ENCODE assay signal across 15 cellular contexts in the genomic region with DNA sequence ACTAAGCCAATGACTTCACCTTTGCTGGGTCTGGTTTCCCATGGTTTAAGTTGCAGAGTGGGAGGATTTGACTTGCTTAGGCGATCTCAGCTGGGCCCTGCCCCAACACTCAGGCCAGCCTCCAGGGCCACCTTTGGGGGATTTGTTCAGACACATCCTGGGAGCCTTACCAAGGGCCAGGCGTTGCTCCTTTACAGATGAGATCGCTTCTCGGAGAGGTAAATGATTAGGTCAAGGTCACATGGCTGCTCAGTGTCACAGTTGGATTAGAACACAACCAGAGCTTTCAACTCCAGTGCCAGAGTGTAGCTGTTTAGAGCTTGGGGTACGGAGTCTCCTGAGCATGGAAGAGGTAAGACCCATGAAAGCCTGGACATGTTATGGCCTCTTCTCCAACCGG. TPM values are rescaled to one million over a fixed set of nuclear protein-coding genes. Genes with fewer than 3 reads are reported as not detected.
A peak's percentile ranks its signal among the peaks of the same experiment; 100 is the strongest.
DNase-seq lines count a peak whose midpoint lies in the region; ATAC-seq, FAIRE-seq and TF ChIP-seq lines count a peak whose summit lies in the region.
"Had no signal": no experiment of that assay in that cellular context is flagged by ENCODE, and none has a peak within 500 bp of the region (broad histone marks: within the 10 kb centered on the region; RNA-seq: fewer than 3 reads in every experiment).

No MANE protein-coding gene starts in this region.

- no TSS peak for BruUV-seq in HepG2 (replicated peaks; lab: Mats Ljungman, UMichigan)

- peak in 1 of 2 experiments; percentile 14; a peak in 1 of 4 replicates for TF ChIP-seq POLR2A in HepG2 (IDR thresholded peaks at IDR 0.05; ENCODE audit: insufficient read depth in 1 of 2, low read depth in 2 of 2, low read length in 2 of 2)
- no peak for TF ChIP-seq POLR2A in right lobe of liver (IDR thresholded peaks at IDR 0.05)
- TF ChIP-seq POLR2A in uterus (IDR thresholded peaks at IDR 0.05): no peak

- H3K4me3 ChIP-seq in HepG2 (replicated peaks in 1 of 3; ENCODE audit: insufficient read depth in 1 of 3, low read depth in 2 of 3, low read length in 3 of 3) (no peak overlapping the region), right lobe of liver (no peak overlapping the region), trophoblast cell (ENCODE audit: low read depth, low read length) (peak overlapping the region; percentile 28), uterus (no peak overlapping the region)
- H3K4me3 ChIP-seq: BLaER1 treated with 17β-estradiol and CSF1 and Interleukin-3, amounts not matched to agents 10 nM and 100 nM; GM12878; HAP-1 had no signal

- no peak for FAIRE-seq in HepG2 (lab: Jason Lieb, UNC)
- FAIRE-seq: GM12878, GM18507, H1 had no signal

- POLR2A ChIA-PET in HepG2 (lab: Yijun Ruan, JAX): no interaction called here

- H3K27ac ChIP-seq in HepG2 (ENCODE audit: extremely low read length, insufficient read depth, low read length) (no peak overlapping the region), right lobe of liver (no peak overlapping the region), trophoblast cell (ENCODE audit: low read depth, low read length) (no peak overlapping the region), uterus (no peak overlapping the region)
- H3K27ac ChIP-seq: BLaER1 treated with 17β-estradiol and CSF1 and Interleukin-3, amounts not matched to agents 10 nM and 100 nM had no signal

- H3K4me1 ChIP-seq in HepG2 (ENCODE audit: insufficient read depth, low read length) (no peaks in the 10 kb centered on the region), right lobe of liver (no peaks in the 10 kb centered on the region), trophoblast cell (ENCODE audit: control insufficient read depth in 1 of 2, insufficient read depth in 2 of 2, low read length in 2 of 2) (no peaks in the 10 kb centered on the region), uterus (peaks cover 8 to 9% of the 10 kb centered on the region in 2 donors)
- H3K4me1 ChIP-seq: HAP-1 had no signal

- peaks cover 47 to 87% of the 10 kb centered on the region in 2 experiments for H3K36me3 ChIP-seq in HepG2 (replicated peaks in 1 of 2; ENCODE audit: control insufficient read depth in 1 of 2, insufficient read depth in 2 of 2, low read length in 2 of 2)
- H3K36me3 ChIP-seq in right lobe of liver: peaks cover 0 to 7% (median under 1%) of the 10 kb centered on the region in 4 donors
- H3K36me3 ChIP-seq in trophoblast cell (ENCODE audit: control insufficient read depth in 1 of 2, insufficient read depth in 2 of 2, low read length in 2 of 2): peaks cover 64 to 66% of the 10 kb centered on the region in 2 experiments
- H3K36me3 ChIP-seq in uterus: no peaks in the 10 kb centered on the region

- H2BK120ac ChIP-seq in trophoblast cell (ENCODE audit: insufficient read depth, low read length, poor library complexity): no peak overlapping the region

- H3K9me3 ChIP-seq in HepG2 (ENCODE audit: low read length) (no peaks in the 10 kb centered on the region), right lobe of liver (no peaks in the 10 kb centered on the region), trophoblast cell (ENCODE audit: insufficient read depth, low read depth, low read length) (peaks cover 4% of the 10 kb centered on the region), uterus (no peaks in the 10 kb centered on the region)
- H3K9me3 ChIP-seq: BLaER1 treated with 17β-estradiol and CSF1 and Interleukin-3, amounts not matched to agents 10 nM and 100 nM; HAP-1 had no signal

- no peak overlapping the region for H2BK12ac ChIP-seq in trophoblast cell (ENCODE audit: low read length)

- no peak for TF ChIP-seq RAD21 in HepG2 (CRISPR knock-in tag; IDR thresholded peaks at IDR 0.05)

- H3K4me2 ChIP-seq in HepG2 (ENCODE audit: low read depth, low read length): no peak overlapping the region
- H3K4me2 ChIP-seq in trophoblast cell (ENCODE audit: low read length): no peak overlapping the region

- H3K27me3 ChIP-seq in HepG2 (ENCODE audit: control insufficient read depth in 1 of 2, insufficient read depth in 2 of 2, low read length in 2 of 2) (no peaks in the 10 kb centered on the region), right lobe of liver (no peaks in the 10 kb centered on the region), trophoblast cell (ENCODE audit: insufficient read depth, low read length) (no peaks in the 10 kb centered on the region), uterus (no peaks in the 10 kb centered on the region)
- H3K27me3 ChIP-seq: BLaER1 treated with 17β-estradiol and CSF1 and Interleukin-3, amounts not matched to agents 10 nM and 100 nM had no signal

- H3K4ac ChIP-seq in trophoblast cell (ENCODE audit: low read depth, low read length): no peak overlapping the region

- CTCF ChIA-PET in HepG2 (lab: Yijun Ruan, JAX; ENCODE audit: low intra/inter-chr PET ratio, low total read pairs): no interaction called here

- in situ Hi-C loops in HepG2 (cut with HindIII; ENCODE audit: extremely low pct_ligation_motif_present, low pct_unique_long_range_greater_than_20kb): no loop called here

- no peaks in the 10 kb centered on the region for H3K79me2 ChIP-seq in HepG2 (ENCODE audit: insufficient read depth, low read length)
- H3K79me2 ChIP-seq in trophoblast cell (ENCODE audit: control insufficient read depth, insufficient read depth, low read length, poor library complexity): no peaks in the 10 kb centered on the region

- H4K12ac ChIP-seq in trophoblast cell (ENCODE audit: low read depth, low read length): no peak overlapping the region

- H3K14ac ChIP-seq in trophoblast cell (ENCODE audit: low read length): no peak overlapping the region

- intact Hi-C loops in HepG2 (cut with micrococcal nuclease; ENCODE audit: unreplicated experiment) (no loop called here), right lobe of liver (cut with DNase I) (no loop called here), uterus (cut with DNase I; ENCODE audit: low total_unique reads) (no loop called here)

- no peak overlapping the region for H3K18ac ChIP-seq in trophoblast cell (ENCODE audit: low read length)

- H2AK5ac ChIP-seq in trophoblast cell (ENCODE audit: low read length): no peak overlapping the region

- 97% methylated on average over 5 of the region's 6 CpGs for WGBS in HepG2 (ENCODE audit: low lambda C conversion rate)
- WGBS in right lobe of liver (ENCODE audit: insufficient coverage, low coverage, low lambda C conversion rate, missing lambda C conversion rate): 81% methylated on average over 3 of the region's 6 CpGs
- WGBS in trophoblast cell (ENCODE audit: extremely low coverage, insufficient coverage, insufficient read length): no CpG with 5 or more reads among the region's 6 CpGs

- H2AFZ ChIP-seq in HepG2 (ENCODE audit: low read length) (no peak overlapping the region), trophoblast cell (ENCODE audit: insufficient read depth, low read length, poor library complexity) (no peak overlapping the region)

- no peak overlapping the region for H3K23ac ChIP-seq in trophoblast cell (ENCODE audit: low read length)

- no peak overlapping the region for H4K91ac ChIP-seq in trophoblast cell (ENCODE audit: low read depth, low read length)

- ATAC-seq in HepG2 (no peak), right lobe of liver (no peak)
- ATAC-seq: GM12878 had no signal

- DNase-seq in HepG2 (ENCODE audit: low spot score): no peak
- DNase-seq in right lobe of liver: no peak
- DNase-seq in left kidney (ENCODE audit: low read depth, low spot score): peak; percentile 62
- DNase-seq in trophoblast cell: no peak
- no peak for DNase-seq in COLO829 (ENCODE audit: low spot score)
- DNase-seq in uterus: no peak
- no peak for DNase-seq in stimulated activated naive CD4-positive, alpha-beta T cell treated with Interleukin-2 at 50 U/mL for 16 hours (lab: John Stamatoyannopoulos, UW)
- DNase-seq: 8988T; CD4-positive, CD25-positive, alpha-beta regulatory T cell; DMS79 had no signal

- TF ChIP-seq EP300 in HepG2 (IDR thresholded peaks at IDR 0.05; ENCODE audit: low read depth in 2 of 2, low read length in 2 of 2): no peak
- TF ChIP-seq EP300 in HepG2 (CRISPR knock-in tag; IDR thresholded peaks at IDR 0.05; ENCODE audit: borderline replicate concordance): no peak

- H3K9ac ChIP-seq in HepG2 (ENCODE audit: insufficient read depth, low read depth, low read length) (no peak overlapping the region), trophoblast cell (ENCODE audit: low read length) (no peak overlapping the region)
- H3K9ac ChIP-seq: BLaER1 treated with 17β-estradiol and CSF1 and Interleukin-3, amounts not matched to agents 10 nM and 100 nM had no signal

- TF ChIP-seq CTCF in HepG2 (CRISPR knock-in tag; IDR thresholded peaks at IDR 0.05) (no peak), right lobe of liver (IDR thresholded peaks at IDR 0.05) (no peak), uterus (IDR thresholded peaks at IDR 0.05) (no peak)

- H3K79me1 ChIP-seq in trophoblast cell (ENCODE audit: low read length): no peaks in the 10 kb centered on the region

- no peak overlapping the region for H4K8ac ChIP-seq in trophoblast cell (ENCODE audit: low read depth, low read length)

- no peaks in the 10 kb centered on the region for H4K20me1 ChIP-seq in HepG2 (ENCODE audit: insufficient read depth, low read length)

- H2BK5ac ChIP-seq in trophoblast cell (ENCODE audit: low read depth, low read length, poor library complexity): no peak overlapping the region

RNA-seq across cellular contexts. Expression of a gene that starts 57.5 kb away (rescaled TPM):
- 13.1 and 71.3 TPM in 2 replicates for total RNA-seq in HepG2 (2016; rRNA removed; fragmentation: Illumina TruSeq; extraction: Trizol)
- total RNA-seq in HepG2 (2016; cell fraction: cytosol; rRNA removed; fragmentation: Illumina TruSeq; extraction: Trizol; ENCODE audit: low read depth): 24.4 and 27.4 TPM in 2 replicates
- total RNA-seq in HepG2 (2016; cell fraction: insoluble cytoplasmic fraction; rRNA removed; fragmentation: Illumina TruSeq; extraction: Trizol): 11.3 and 76.4 TPM in 2 replicates
- total RNA-seq in HepG2 (2016; cell fraction: membrane; rRNA removed; fragmentation: Illumina TruSeq; extraction: Trizol): 17.0 and 18.6 TPM in 2 replicates
- total RNA-seq in HepG2 (2016; cell fraction: nucleus; rRNA removed; fragmentation: Illumina TruSeq; extraction: Trizol): 127 and 145 TPM in 2 replicates
- 89.1 and 105 TPM in 2 replicates for polyA plus RNA-seq in HepG2 (2011; rRNA removed)
- 8.5 and 16.4 TPM in 2 replicates for polyA plus RNA-seq in HepG2 (2011; cell fraction: cytosol; rRNA removed)
- polyA plus RNA-seq in HepG2 (2011; cell fraction: nucleus; rRNA removed): 1,276 and 1,843 TPM in 2 replicates
- 63.8 and 83.6 TPM in 2 replicates for polyA plus RNA-seq in HepG2 (2012)
- 2.0 and 2.7 TPM in 2 replicates for polyA plus RNA-seq in HepG2 (2016; cell fraction: cytosol; fragmentation: Illumina TruSeq; extraction: Trizol; ENCODE audit: low read depth)
- polyA plus RNA-seq in HepG2 (2016; cell fraction: insoluble cytoplasmic fraction; fragmentation: Illumina TruSeq; extraction: Trizol; ENCODE audit: low read depth): 13.5 and 15.6 TPM in 2 replicates
- polyA plus RNA-seq in HepG2 (2016; cell fraction: membrane; fragmentation: Illumina TruSeq; extraction: Trizol; ENCODE audit: low read depth): 4.3 and 4.5 TPM in 2 replicates
- polyA plus RNA-seq in HepG2 (2016; cell fraction: nucleus; fragmentation: Illumina TruSeq; extraction: Trizol; ENCODE audit: insufficient read depth, low read depth): 665 and 720 TPM in 2 replicates
- 11.6 and 59.4 TPM in 2 replicates for polyA minus RNA-seq in HepG2 (2011; rRNA and poly(A)+ RNA removed; ENCODE audit: low replicate concordance)
- 5.5 and 10.9 TPM in 2 replicates for polyA minus RNA-seq in HepG2 (2011; cell fraction: cytosol; rRNA and poly(A)+ RNA removed)
- 155 and 169 TPM in 2 replicates for polyA minus RNA-seq in HepG2 (2011; cell fraction: nucleus; rRNA and poly(A)+ RNA removed)
- 10 to 100 TPM; 11.8 to 51.9 (median 29.3) TPM for total RNA-seq in right lobe of liver
- 38.6 and 39.3 TPM in 2 replicates for polyA plus RNA-seq in trophoblast cell (2013)
- total RNA-seq in uterus: 10 to 100 TPM in 3 of 4 donors, 1 to 10 TPM in 1; 7.9 to 52.9 (median 43.3) TPM
- polyA plus RNA-seq: CD4-positive, CD25-positive, alpha-beta regulatory T cell; GM12878 had no signal
